Comparison of ENCODE assay signal across 8 cellular contexts in genomic region chr1:26784023-26784871, GRCh38. TPM values are rescaled to one million over a fixed set of nuclear protein-coding genes. Genes with fewer than 3 reads are reported as not detected.
A peak's percentile ranks its signal among the peaks of the same experiment; 100 is the strongest.
DNase-seq lines count a peak whose midpoint lies in the region; ATAC-seq lines count a peak whose summit lies in the region.

No MANE protein-coding gene starts in this region.

- H3K4me1 Mint-ChIP-seq in CD4-positive, CD25-positive, alpha-beta regulatory T cell, result peaks cover 23 to 70% (median 45%) of the 10 kb centered on the region in 4 donors
- H3K4me1 Mint-ChIP-seq in activated naive CD8-positive, alpha-beta T cell treated with anti-CD3 and anti-CD28 coated beads, Interleukin-2, amount 50 U/mL, for 24 hours, result peaks cover 66% of the 10 kb centered on the region
- peaks cover 85% of the 10 kb centered on the region for H3K4me1 Mint-ChIP-seq in stimulated activated effector memory CD8-positive, alpha-beta T cell treated with anti-CD3 and anti-CD28 coated beads, Interleukin-12 subunit alpha, Interleukin-12 subunit beta, amount 100 ng/mL, for 72 hours

- no peaks in the 10 kb centered on the region for H3K27me3 ChIP-seq in CD4-positive, CD25-positive, alpha-beta regulatory T cell (ENCODE audit: control insufficient read depth, insufficient read depth, low read length)

- no peak overlapping the region for H3K27ac ChIP-seq in CD4-positive, CD25-positive, alpha-beta regulatory T cell (ENCODE audit: insufficient read depth, low read length, poor library complexity, severe bottlenecking)

- H3K4me1 ChIP-seq in CD4-positive, CD25-positive, alpha-beta regulatory T cell (ENCODE audit: control insufficient read depth, insufficient read depth, low read length, poor library complexity, severe bottlenecking), result peaks cover 40% of the 10 kb centered on the region

- ATAC-seq in CD4-positive, CD25-positive, alpha-beta regulatory T cell (ENCODE audit: low read depth in 2 of 2), result no peak
- no peak for ATAC-seq in activated naive CD8-positive, alpha-beta T cell treated with anti-CD3 and anti-CD28 coated beads, Interleukin-2, amount 50 U/mL, for 24 hours
- no peak for ATAC-seq in stimulated activated effector memory CD8-positive, alpha-beta T cell treated with anti-CD3 and anti-CD28 coated beads, Interleukin-12 subunit alpha, Interleukin-12 subunit beta, amount 100 ng/mL, for 72 hours
- ATAC-seq in HG02642 (IDR thresholded peaks at IDR 0.05; ENCODE audit: poor library complexity, unreplicated experiment) (no peak), HG02970 (IDR thresholded peaks at IDR 0.05; ENCODE audit: low FRiP score, unreplicated experiment) (no peak)

- no peaks in the 10 kb centered on the region for H3K9me3 ChIP-seq in CD4-positive, CD25-positive, alpha-beta regulatory T cell (ENCODE audit: control insufficient read depth in 2 of 2, low read length in 2 of 2)

- H3K27me3 Mint-ChIP-seq in CD4-positive, CD25-positive, alpha-beta regulatory T cell, result peaks cover 9% of the 10 kb centered on the region
- H3K27me3 Mint-ChIP-seq in activated naive CD8-positive, alpha-beta T cell treated with anti-CD3 and anti-CD28 coated beads, Interleukin-2, amount 50 U/mL, for 24 hours, result peaks cover 1% of the 10 kb centered on the region

- H3K4me3 ChIP-seq in CD4-positive, CD25-positive, alpha-beta regulatory T cell (ENCODE audit: low read depth, low read length), result no peak overlapping the region

- H3K36me3 Mint-ChIP-seq in CD4-positive, CD25-positive, alpha-beta regulatory T cell, result peaks cover 11% of the 10 kb centered on the region
- H3K36me3 Mint-ChIP-seq in activated naive CD8-positive, alpha-beta T cell treated with anti-CD3 and anti-CD28 coated beads, Interleukin-2, amount 50 U/mL, for 24 hours (ENCODE audit: low read depth), result peaks cover 26% of the 10 kb centered on the region
- H3K36me3 Mint-ChIP-seq in stimulated activated effector memory CD8-positive, alpha-beta T cell treated with anti-CD3 and anti-CD28 coated beads, Interleukin-12 subunit alpha, Interleukin-12 subunit beta, amount 100 ng/mL, for 72 hours, result peaks cover 62% of the 10 kb centered on the region

- H3K4me3 Mint-ChIP-seq in CD4-positive, CD25-positive, alpha-beta regulatory T cell, result peak overlapping the region in 1 of 4 donors; percentile 6
- H3K4me3 Mint-ChIP-seq in activated naive CD8-positive, alpha-beta T cell treated with anti-CD3 and anti-CD28 coated beads, Interleukin-2, amount 50 U/mL, for 24 hours, result no peak overlapping the region
- no peak overlapping the region for H3K4me3 Mint-ChIP-seq in stimulated activated effector memory CD8-positive, alpha-beta T cell treated with anti-CD3 and anti-CD28 coated beads, Interleukin-12 subunit alpha, Interleukin-12 subunit beta, amount 100 ng/mL, for 72 hours

- peak overlapping the region; percentile 20 to 100 (median 56) for H3K27ac Mint-ChIP-seq in CD4-positive, CD25-positive, alpha-beta regulatory T cell
- peak overlapping the region; percentile 55 for H3K27ac Mint-ChIP-seq in activated naive CD8-positive, alpha-beta T cell treated with anti-CD3 and anti-CD28 coated beads, Interleukin-2, amount 50 U/mL, for 24 hours
- H3K27ac Mint-ChIP-seq in stimulated activated effector memory CD8-positive, alpha-beta T cell treated with anti-CD3 and anti-CD28 coated beads, Interleukin-12 subunit alpha, Interleukin-12 subunit beta, amount 100 ng/mL, for 72 hours, result peak overlapping the region; percentile 100

- peaks cover 23% of the 10 kb centered on the region for H3K36me3 ChIP-seq in CD4-positive, CD25-positive, alpha-beta regulatory T cell (ENCODE audit: control insufficient read depth, insufficient read depth, low read length)

- no peak for DNase-seq in CD4-positive, CD25-positive, alpha-beta regulatory T cell
- peak; percentile 87 for DNase-seq in M059J (ENCODE audit: low read depth)
- DNase-seq in activated naive CD8-positive, alpha-beta T cell treated with anti-CD3 and anti-CD28 coated beads, Interleukin-2, amount 50 U/mL, for 24 hours, result no peak
- DNase-seq in iPS-NIHi11 (ENCODE audit: low spot score), result peak; percentile 57
- DNase-seq in stimulated activated effector memory CD8-positive, alpha-beta T cell treated with anti-CD3 and anti-CD28 coated beads, Interleukin-12 subunit alpha, Interleukin-12 subunit beta, amount 100 ng/mL, for 72 hours (ENCODE audit: low spot score in 2 of 2), result no peak
- DNase-seq in activated CD8-positive, alpha-beta memory T cell treated with anti-CD3 and anti-CD28 coated beads, Interleukin-2, amount 50 U/mL, for 4 hours, result no peak

- no peaks in the 10 kb centered on the region for H3K9me3 Mint-ChIP-seq in CD4-positive, CD25-positive, alpha-beta regulatory T cell
- no peaks in the 10 kb centered on the region for H3K9me3 Mint-ChIP-seq in activated naive CD8-positive, alpha-beta T cell treated with anti-CD3 and anti-CD28 coated beads, Interleukin-2, amount 50 U/mL, for 24 hours
- H3K9me3 Mint-ChIP-seq in stimulated activated effector memory CD8-positive, alpha-beta T cell treated with anti-CD3 and anti-CD28 coated beads, Interleukin-12 subunit alpha, Interleukin-12 subunit beta, amount 100 ng/mL, for 72 hours, result no peaks in the 10 kb centered on the region

RNA-seq across cellular contexts. Expression of gene PIGV, which starts 3.5 kb away (rescaled TPM):
- 8.6 TPM for total RNA-seq in CD4-positive, CD25-positive, alpha-beta regulatory T cell
- 10 to 100 TPM in 2 of 4 donors, 1 to 10 TPM in 2; 8.3 to 13.2 (median 9.8) TPM for polyA plus RNA-seq in CD4-positive, CD25-positive, alpha-beta regulatory T cell
- total RNA-seq in M059J (2014; rRNA removed; shearing (Covaris generic)), result 13.1 and 17.0 TPM in 2 replicates

RNA-seq across cellular contexts. Expression of gene ZDHHC18, which starts 42.2 kb away (rescaled TPM):
- 73.6 TPM for total RNA-seq in CD4-positive, CD25-positive, alpha-beta regulatory T cell
- polyA plus RNA-seq in CD4-positive, CD25-positive, alpha-beta regulatory T cell, result 10 to 100 TPM in 2 of 4 donors, 1 to 10 TPM in 2; 4.4 to 14.8 (median 10.3) TPM
- 36.2 and 41.2 TPM in 2 replicates for total RNA-seq in M059J (2014; rRNA removed; shearing (Covaris generic))

Comparison
In these comparisons a context has a peak if more than half of its experiments do, and no peak if none do; other contexts are left out.
1. DNase-seq: peak in M059J (single experiment) and iPS-NIHi11 (single experiment); none in CD4-positive, CD25-positive, alpha-beta regulatory T cell (0 of 3), activated naive CD8-positive, alpha-beta T cell treated with anti-CD3 and anti-CD28 coated beads, Interleukin-2, amount 50 U/mL, for 24 hours (single experiment), stimulated activated effector memory CD8-positive, alpha-beta T cell treated with anti-CD3 and anti-CD28 coated beads, Interleukin-12 subunit alpha, Interleukin-12 subunit beta, amount 100 ng/mL, for 72 hours (0 of 2) and activated CD8-positive, alpha-beta memory T cell treated with anti-CD3 and anti-CD28 coated beads, Interleukin-2, amount 50 U/mL, for 4 hours (single experiment).
2. Peak in every context shown above with its lines, with median percentiles within 50 percentile points of each other: H3K27ac Mint-ChIP-seq.